22 cellular contexts compared by ENCODE assay signal in genomic region chr13:108621421-108621820, GRCh38. TPM values are rescaled to one million over a fixed set of nuclear protein-coding genes. Genes with fewer than 3 reads are reported as not detected.
DNase-seq lines count a peak whose midpoint lies in the region; ATAC-seq, FAIRE-seq and TF ChIP-seq lines count a peak whose summit lies in the region.
"Had no signal": no experiment of that assay in that cellular context is flagged by ENCODE, and none has a peak within 500 bp of the region (broad histone marks: within the 10 kb centered on the region; RNA-seq: fewer than 3 reads in every experiment).

No MANE protein-coding gene starts in this region.

- DNase-seq in DMS53 (lab: John Stamatoyannopoulos, UW) (peak; percentile 86), NCI-H510A treated with DMSO at 0.1 percent for 48 hours (lab: John Stamatoyannopoulos, UW) (peak; percentile 17), bronchial epithelial cell (ENCODE audit: low read depth) (no peak), left kidney (ENCODE audit: low read depth, low spot score) (peak; percentile 5)
- no peak for DNase-seq in central memory CD4-positive, alpha-beta T cell
- DNase-seq: DND-41, HCEC 1CT, KBM-7, MM.1S, NCI-H1092, NCI-H1436 treated with DMSO at 0.1 percent for 48 hours, NCI-H1930, NCI-H226, NCI-H524 treated with DMSO at 0.1 percent for 48 hours, NCI-H82, Peyer's patch had no signal

- FAIRE-seq in bronchial epithelial cell (lab: Jason Lieb, UNC), result peak; percentile 7
- FAIRE-seq: A549, GM12891 had no signal

- TF ChIP-seq CTCF in bronchial epithelial cell (IDR thresholded peaks at IDR 0.05; ENCODE audit: insufficient read depth, low read length, severe bottlenecking), result no peak

- H3K36me3 ChIP-seq in bronchial epithelial cell (ENCODE audit: control insufficient read depth, insufficient read depth, low read length), result no peaks in the 10 kb centered on the region
- H3K36me3 ChIP-seq: Peyer's patch had no signal

- no peaks in the 10 kb centered on the region for H3K27me3 ChIP-seq in bronchial epithelial cell (ENCODE audit: control insufficient read depth, insufficient read depth, low read length)
- H3K27me3 ChIP-seq: Peyer's patch had no signal

- H3K4me3 ChIP-seq in bronchial epithelial cell (ENCODE audit: low read depth, low read length), result no peak overlapping the region
- H3K4me3 ChIP-seq: A549, GM23338, Peyer's patch had no signal

- ATAC-seq in HG02623 (IDR thresholded peaks at IDR 0.05; ENCODE audit: unreplicated experiment) (no peak), HG03457 (IDR thresholded peaks at IDR 0.05; ENCODE audit: unreplicated experiment) (no peak)
- ATAC-seq: A549, GM23338 had no signal

RNA-seq across cellular contexts. Expression of gene MYO16, which starts 8.0 kb away (rescaled TPM):
- total RNA-seq in bronchial epithelial cell, result not detected in 2 replicates
- total RNA-seq: B cell had no signal

Comparison
In these comparisons a context has a peak if more than half of its experiments do, and no peak if none do; other contexts are left out.
1. DNase-seq: peak in DMS53 (single experiment), NCI-H510A treated with DMSO at 0.1 percent for 48 hours (single experiment) and left kidney (single experiment); none in bronchial epithelial cell (single experiment) and central memory CD4-positive, alpha-beta T cell (single experiment).